Comparison of ENCODE assay signal across 8 cellular contexts in genomic region chr1:28553229-28553930, GRCh38. TPM values are rescaled to one million over a fixed set of nuclear protein-coding genes. Genes with fewer than 3 reads are reported as not detected.
DNase-seq lines count a peak whose midpoint lies in the region; ATAC-seq lines count a peak whose summit lies in the region.

No MANE protein-coding gene starts in this region.

- peak overlapping the region; percentile 91 to 99 (median 98) for H3K4me3 Mint-ChIP-seq in T-cell
- peak overlapping the region; percentile 98 for H3K4me3 Mint-ChIP-seq in stimulated activated effector memory CD8-positive, alpha-beta T cell treated with anti-CD3 and anti-CD28 coated beads, Interleukin-12 subunit alpha, Interleukin-12 subunit beta, amount 100 ng/mL, for 72 hours

- H3K27me3 Mint-ChIP-seq in T-cell: no peaks in the 10 kb centered on the region

- H3K27ac Mint-ChIP-seq in T-cell: peak overlapping the region; percentile 95 to 97
- H3K27ac Mint-ChIP-seq in stimulated activated effector memory CD8-positive, alpha-beta T cell treated with anti-CD3 and anti-CD28 coated beads, Interleukin-12 subunit alpha, Interleukin-12 subunit beta, amount 100 ng/mL, for 72 hours: peak overlapping the region; percentile 98

- ATAC-seq in GM19351 (IDR thresholded peaks at IDR 0.05; ENCODE audit: unreplicated experiment) (peak; percentile 30), HG03460 (IDR thresholded peaks at IDR 0.05; ENCODE audit: unreplicated experiment) (peak; percentile 30), T-cell (replicated peaks in 1 of 4) (peak; percentile 17 to 24 (median 18)), left colon (peak; percentile 30)
- ATAC-seq in stimulated activated effector memory CD8-positive, alpha-beta T cell treated with anti-CD3 and anti-CD28 coated beads, Interleukin-12 subunit alpha, Interleukin-12 subunit beta, amount 100 ng/mL, for 72 hours: peak; percentile 52

- peaks cover 10% of the 10 kb centered on the region for H3K36me3 Mint-ChIP-seq in T-cell
- peaks cover 62% of the 10 kb centered on the region for H3K36me3 Mint-ChIP-seq in stimulated activated effector memory CD8-positive, alpha-beta T cell treated with anti-CD3 and anti-CD28 coated beads, Interleukin-12 subunit alpha, Interleukin-12 subunit beta, amount 100 ng/mL, for 72 hours

- no peaks in the 10 kb centered on the region for H3K9me3 Mint-ChIP-seq in T-cell
- no peaks in the 10 kb centered on the region for H3K9me3 Mint-ChIP-seq in stimulated activated effector memory CD8-positive, alpha-beta T cell treated with anti-CD3 and anti-CD28 coated beads, Interleukin-12 subunit alpha, Interleukin-12 subunit beta, amount 100 ng/mL, for 72 hours

- CTCF ChIA-PET in T-cell (lab: Charles Lee): interaction anchor here in 1 of 2 donors (0.6 to 1.5 kb wide), 5 partner anchors 26 to 1996 kb away, joined by 3 to 7 read pairs (median 3); no protein-coding TSS in a partner anchor

- DNase-seq in EL (peak; percentile 47), T-cell (peak in 13 of 34 experiments; percentile 0 to 22 (median 6)), dedifferentiated amniotic fluid mesenchymal stem cell (ENCODE audit: extremely low spot score) (peak; percentile 19), left colon (peak; percentile 40 to 59), activated gamma-delta T cell (lab: John Stamatoyannopoulos, UW) (no peak)
- no peak for DNase-seq in stimulated activated effector memory CD8-positive, alpha-beta T cell treated with anti-CD3 and anti-CD28 coated beads, Interleukin-12 subunit alpha, Interleukin-12 subunit beta, amount 100 ng/mL, for 72 hours (ENCODE audit: low spot score in 2 of 2)

- intact Hi-C loops in left colon (cut with DNase I, micrococcal nuclease): no loop called here

- peaks cover 22 to 27% (median 26%) of the 10 kb centered on the region in 3 donors for H3K4me1 Mint-ChIP-seq in T-cell
- peaks cover 18% of the 10 kb centered on the region for H3K4me1 Mint-ChIP-seq in stimulated activated effector memory CD8-positive, alpha-beta T cell treated with anti-CD3 and anti-CD28 coated beads, Interleukin-12 subunit alpha, Interleukin-12 subunit beta, amount 100 ng/mL, for 72 hours

- POLR2A ChIA-PET in T-cell (lab: Charles Lee): interaction anchor here (0.5 to 6.0 kb wide), 5 partner anchors 26 to 291 kb away, joined by 5 to 43 read pairs (median 12); partner anchors contain the start of gene TAF12 (in 1 of the 2)

RNA-seq across cellular contexts. Expression of gene TRNAU1AP, which starts 0.5 kb away (rescaled TPM):
- total RNA-seq in T-cell (10 to 100 TPM; 28.6 to 47.6 (median 41.3) TPM), left colon (10 to 100 TPM; 14.7 to 18.3 TPM)

RNA-seq across cellular contexts. Expression of gene RAB42, which starts 38.7 kb away (rescaled TPM):
- total RNA-seq in T-cell (not detected), left colon (1 to 10 TPM; 3.0 to 4.7 TPM)

RNA-seq across cellular contexts. Expression of gene RCC1, which starts 47.5 kb away (rescaled TPM):
- 10 to 100 TPM; 13.1 to 23.2 (median 19.7) TPM for total RNA-seq in T-cell
- total RNA-seq in left colon: 10 to 100 TPM; 22.1 to 34.8 TPM

Comparison
In these comparisons a context has a peak if more than half of its experiments do, and no peak if none do; other contexts are left out.
1. DNase-seq: peak in EL (single experiment), dedifferentiated amniotic fluid mesenchymal stem cell (single experiment) and left colon (2 of 2); none in stimulated activated effector memory CD8-positive, alpha-beta T cell treated with anti-CD3 and anti-CD28 coated beads, Interleukin-12 subunit alpha, Interleukin-12 subunit beta, amount 100 ng/mL, for 72 hours (0 of 2) and activated gamma-delta T cell (single experiment).
2. Peak in every context shown above with its lines, with median percentiles within 50 percentile points of each other: ATAC-seq.